ENCODE assay signal across 22 cellular contexts in genomic region chrX:129618997-129619396, GRCh38.
"Had no signal": no experiment of that assay in that cellular context is flagged by ENCODE, and none has a peak within 500 bp of the region (broad histone marks: within the 10 kb centered on the region; RNA-seq: fewer than 3 reads in every experiment).

No MANE protein-coding gene starts in this region.

- H3K27me3 ChIP-seq: left lung, neutrophil, ovary, tibial artery, uterus had no signal

- H3K4me1 ChIP-seq: left lung, tibial artery, uterus had no signal

- DNase-seq: activated CD4-positive, alpha-beta memory T cell treated with anti-CD3 and anti-CD28 coated beads, Interleukin-2, amount 10 ng/mL, durations not matched to agents 7 days and 5 days; activated CD4-positive, alpha-beta T cell treated with anti-CD3 and anti-CD28 coated beads for 4 hours; activated CD4-positive, CD25-positive, alpha-beta regulatory T cell; activated effector memory CD4-positive, alpha-beta T cell treated with Interleukin-2 at 50 U/mL for 16 hours; activated naive CD4-positive, alpha-beta T cell treated with anti-CD3 and anti-CD28 coated beads for 36 hours; activated naive CD8-positive, alpha-beta T cell treated with anti-CD3 and anti-CD28 coated beads, Interleukin-2, amount 10 ng/mL, durations not matched to agents 7 days and 5 days; activated T-cell treated with anti-CD3 and anti-CD28 coated beads, Interleukin-2, amount 50 U/mL, for 72 hours; amniotic stem cell; effector CD4-positive, alpha-beta T cell; erythroblast; foreskin fibroblast; kidney; left lung; mammary epithelial cell; midbrain; ovary; stimulated activated CD4-positive, alpha-beta T cell treated with anti-CD3 and anti-CD28 coated beads, Interleukin-4, amount 100 ng/mL, for 24 hours; T-helper 9 cell; tibial artery; uterus had no signal

- H3K27ac ChIP-seq: left lung, neutrophil, ovary, tibial artery, uterus had no signal

- ATAC-seq: activated T-cell treated with anti-CD3 and anti-CD28 coated beads, Interleukin-2, amount 50 U/mL, for 72 hours; left lung had no signal

- FAIRE-seq: endometrium, kidney had no signal

- H3K36me3 ChIP-seq: left lung, neutrophil, ovary, tibial artery, uterus had no signal

- H3K4me3 ChIP-seq: left lung, ovary, tibial artery, uterus had no signal

- H3K9me3 ChIP-seq: left lung, neutrophil, ovary, tibial artery, uterus had no signal
